ENCODE assay signal across 8 cellular contexts in genomic region chr11:30322162-30322561, GRCh38. TPM values are rescaled to one million over a fixed set of nuclear protein-coding genes. Genes with fewer than 3 reads are reported as not detected.
DNase-seq lines count a peak whose midpoint lies in the region; ATAC-seq and TF ChIP-seq lines count a peak whose summit lies in the region.

No MANE protein-coding gene starts in this region.

- DNase-seq in activated CD4-positive, alpha-beta T cell treated with anti-CD3 and anti-CD28 coated beads for 36 hours, result no peak
- DNase-seq in activated CD4-positive, alpha-beta T cell treated with anti-CD3 and anti-CD28 coated beads, Interleukin-2, amount 50 U/mL, for 48 hours, result no peak
- peak in 1 of 2 experiments; percentile 13 for DNase-seq in SJCRH30
- DNase-seq in fibroblast of the aortic adventitia (ENCODE audit: low read depth), result no peak
- DNase-seq in spleen, result no peak
- no peak for DNase-seq in GM03348 (ENCODE audit: low spot score)

- H3K36me3 Mint-ChIP-seq in activated CD4-positive, alpha-beta T cell treated with anti-CD3 and anti-CD28 coated beads for 36 hours (ENCODE audit: low read depth), result peaks cover 19% of the 10 kb centered on the region

- TF ChIP-seq POLR2A in spleen (IDR thresholded peaks at IDR 0.05), result no peak

- H3K27me3 ChIP-seq in SJCRH30 (no peaks in the 10 kb centered on the region), spleen (replicated peaks in 1 of 7) (no peaks in the 10 kb centered on the region)

- H3K27ac ChIP-seq in SJCRH30 (no peak overlapping the region; the same call in 1 of the 2 replicates), spleen (peak overlapping the region in 2 of 8 donors; percentile 92)

- H3K27ac Mint-ChIP-seq in activated CD4-positive, alpha-beta T cell treated with anti-CD3 and anti-CD28 coated beads for 36 hours, result peak overlapping the region; percentile 100

- H3K4me1 Mint-ChIP-seq in activated CD4-positive, alpha-beta T cell treated with anti-CD3 and anti-CD28 coated beads for 36 hours, result peaks cover 38% of the 10 kb centered on the region

- peaks cover 7% of the 10 kb centered on the region for H3K27me3 Mint-ChIP-seq in activated CD4-positive, alpha-beta T cell treated with anti-CD3 and anti-CD28 coated beads for 36 hours

- TF ChIP-seq CTCF in fibroblast of the aortic adventitia (IDR thresholded peaks at IDR 0.05; ENCODE audit: insufficient read depth, low read length) (no peak), spleen (IDR thresholded peaks at IDR 0.05 in 8 of 11, conservative IDR thresholded peaks at IDR 0.05 in 3 of 11) (no peak)

- peak overlapping the region; percentile 84 for H3K4me3 ChIP-seq in SJCRH30
- H3K4me3 ChIP-seq in fibroblast of the aortic adventitia (ENCODE audit: low read depth, low read length), result peak overlapping the region; percentile 76
- H3K4me3 ChIP-seq in spleen, result peak overlapping the region in 5 of 8 donors; percentile 58 to 76 (median 69)

- CTCF ChIA-PET in activated CD4-positive, alpha-beta T cell treated with anti-CD3 and anti-CD28 coated beads for 36 hours (lab: Charles Lee), result interaction anchor here (0.8 kb wide), 1 partner anchor 12 kb away, joined by 3 read pairs; no protein-coding TSS in a partner anchor

- H3K4me3 Mint-ChIP-seq in activated CD4-positive, alpha-beta T cell treated with anti-CD3 and anti-CD28 coated beads for 36 hours, result peak overlapping the region; percentile 94

- no peaks in the 10 kb centered on the region for H3K9me3 Mint-ChIP-seq in activated CD4-positive, alpha-beta T cell treated with anti-CD3 and anti-CD28 coated beads for 36 hours (ENCODE audit: low read depth)

- no peak for ATAC-seq in activated CD4-positive, alpha-beta T cell treated with anti-CD3 and anti-CD28 coated beads for 36 hours
- ATAC-seq in GM21723 (IDR thresholded peaks at IDR 0.05; ENCODE audit: unreplicated experiment) (no peak), HG03457 (IDR thresholded peaks at IDR 0.05; ENCODE audit: unreplicated experiment) (no peak)

- H3K9me3 ChIP-seq in SJCRH30 (replicated peaks) (no peaks in the 10 kb centered on the region), spleen (no peaks in the 10 kb centered on the region)

- intact Hi-C loops in activated CD4-positive, alpha-beta T cell treated with anti-CD3 and anti-CD28 coated beads for 36 hours (cut with DNase I, micrococcal nuclease), result loop anchor here (5.0 to 10.0 kb wide), 5 partner anchors 1043 to 1773 kb away; partner anchors contain the start of genes DCDC1 (in 2 of the 2), DNAJC24 (in 2 of the 2) and RCN1 (in 1 of the 2)
- intact Hi-C loops in spleen (cut with DNase I; ENCODE audit: low total_unique reads), result no loop called here

- POLR2A ChIA-PET in activated CD4-positive, alpha-beta T cell treated with anti-CD3 and anti-CD28 coated beads for 36 hours (lab: Charles Lee), result interaction anchor here (0.6 kb wide), 1 partner anchor 81 kb away, joined by 3 read pairs; no protein-coding TSS in a partner anchor

- H3K36me3 ChIP-seq in SJCRH30 (0 out of 2 replicates have a peak, but pooled peaks cover 2% of the 10 kb centered on the region), spleen (peaks cover 0 to 2% (median 0%) of the 10 kb centered on the region in 6 donors)

- 56 to 86% (median 75%) methylated on average over 6 of the region's 6 CpGs for WGBS in spleen, 5 donors

- peaks cover 8% of the 10 kb centered on the region for H3K4me1 ChIP-seq in SJCRH30
- H3K4me1 ChIP-seq in spleen, result peaks cover 32 to 48% (median 39%) of the 10 kb centered on the region in 6 donors

RNA-seq across cellular contexts. Expression of gene ARL14EP, which starts 0.7 kb away (rescaled TPM):
- total RNA-seq in activated CD4-positive, alpha-beta T cell treated with anti-CD3 and anti-CD28 coated beads for 36 hours, result 10 to 100 TPM; 34.8 to 51.8 TPM
- total RNA-seq in SJCRH30 (2014; rRNA removed; shearing (Covaris generic)), result 28.1 and 30.8 TPM in 2 replicates
- total RNA-seq in fibroblast of the aortic adventitia (ENCODE audit: low replicate concordance), result 21.6 and 27.4 TPM in 2 replicates
- total RNA-seq in spleen, result 10 to 100 TPM; 28.4 to 40.3 (median 33.7) TPM
- polyA plus RNA-seq in spleen, result 10 to 100 TPM; 15.6 to 18.4 (median 17.6) TPM
